ENCODE assay signal across 9 cellular contexts in genomic region chr3:177057768-177058167, GRCh38.
DNase-seq lines count a peak whose midpoint lies in the region; ATAC-seq, FAIRE-seq and TF ChIP-seq lines count a peak whose summit lies in the region.
"Had no signal": no experiment of that assay in that cellular context is flagged by ENCODE, and none has a peak within 500 bp of the region (broad histone marks: within the 10 kb centered on the region; RNA-seq: fewer than 3 reads in every experiment).

No MANE protein-coding gene starts in this region.

- intact Hi-C loops in naive thymus-derived CD4-positive, alpha-beta T cell (cut with micrococcal nuclease) = loop anchor here (5.0 to 10.0 kb wide), 8 partner anchors 55 to 1327 kb away; no protein-coding TSS in a partner anchor
- intact Hi-C loops in kidney (cut with DNase I) (no loop called here), Right ventricle myocardium inferior (cut with DNase I) (no loop called here)

- H3K36me3 ChIP-seq in SJCRH30 = peaks cover 31% of the 10 kb centered on the region
- H3K36me3 ChIP-seq in naive thymus-derived CD4-positive, alpha-beta T cell (ENCODE audit: control insufficient read depth in 2 of 3, insufficient read depth in 3 of 3, low read length in 3 of 3) = no peaks in the 10 kb centered on the region
- no peaks in the 10 kb centered on the region for H3K36me3 ChIP-seq in kidney (ENCODE audit: control insufficient read depth in 1 of 2, insufficient read depth in 2 of 2, low read length in 2 of 2)

- CTCF ChIA-PET in naive thymus-derived CD4-positive, alpha-beta T cell (lab: Charles Lee) = no interaction called here

- H3K9ac ChIP-seq in kidney (ENCODE audit: low read length in 2 of 2) = no peak overlapping the region

- no peak overlapping the region for H3K27ac Mint-ChIP-seq in naive thymus-derived CD4-positive, alpha-beta T cell
- H3K27ac Mint-ChIP-seq: brain had no signal

- no peaks in the 10 kb centered on the region for H3K9me3 ChIP-seq in SJCRH30 (replicated peaks)
- H3K9me3 ChIP-seq in naive thymus-derived CD4-positive, alpha-beta T cell (ENCODE audit: control insufficient read depth in 2 of 3, low read length in 3 of 3) = no peaks in the 10 kb centered on the region
- H3K9me3 ChIP-seq in kidney (ENCODE audit: control insufficient read depth in 1 of 2, low read length in 2 of 2) = no peaks in the 10 kb centered on the region

- no peak overlapping the region for H3K4me3 Mint-ChIP-seq in naive thymus-derived CD4-positive, alpha-beta T cell
- H3K4me3 Mint-ChIP-seq: brain had no signal

- H3K4me1 Mint-ChIP-seq in naive thymus-derived CD4-positive, alpha-beta T cell = peaks cover 5 to 43% (median 31%) of the 10 kb centered on the region in 7 donors

- peaks cover 0 to 4% (median 3%) of the 10 kb centered on the region in 5 donors for H3K36me3 Mint-ChIP-seq in naive thymus-derived CD4-positive, alpha-beta T cell

- no peaks in the 10 kb centered on the region for H3K9me3 Mint-ChIP-seq in naive thymus-derived CD4-positive, alpha-beta T cell
- H3K9me3 Mint-ChIP-seq: brain had no signal

- H3K27me3 Mint-ChIP-seq in naive thymus-derived CD4-positive, alpha-beta T cell = no peaks in the 10 kb centered on the region
- H3K27me3 Mint-ChIP-seq: brain had no signal

- TF ChIP-seq CTCF in kidney (IDR thresholded peaks at IDR 0.05; ENCODE audit: borderline replicate concordance, extremely low read depth, insufficient read depth) = no peak

- DNase-seq in SJCRH30 = peak; percentile 87 to 94
- DNase-seq in naive thymus-derived CD4-positive, alpha-beta T cell = peak in 7 of 9 donors; percentile 16 to 40 (median 22)
- DNase-seq in kidney = no peak
- DNase-seq in H4 (ENCODE audit: low spot score) = no peak
- DNase-seq in Right ventricle myocardium inferior (ENCODE audit: missing footprints) = no peak
- DNase-seq in NCI-H2227 treated with DMSO at 0.1 percent for 48 hours (lab: John Stamatoyannopoulos, UW) = no peak

- ATAC-seq in GM18517 (IDR thresholded peaks at IDR 0.05; ENCODE audit: unreplicated experiment) (peak; percentile 98), HG02623 (IDR thresholded peaks at IDR 0.05; ENCODE audit: unreplicated experiment) (peak; percentile 91), Right ventricle myocardium inferior (no peak)
- ATAC-seq in naive thymus-derived CD4-positive, alpha-beta T cell = peak; percentile 84

- H3K27me3 ChIP-seq in SJCRH30 = no peaks in the 10 kb centered on the region
- H3K27me3 ChIP-seq in naive thymus-derived CD4-positive, alpha-beta T cell (ENCODE audit: control insufficient read depth in 2 of 2, insufficient read depth in 2 of 2, low read length in 2 of 2) = no peaks in the 10 kb centered on the region

- H3K27ac ChIP-seq in SJCRH30 = peak overlapping the region; percentile 70
- H3K27ac ChIP-seq in naive thymus-derived CD4-positive, alpha-beta T cell (ENCODE audit: low read depth, low read length) = no peak overlapping the region
- H3K27ac ChIP-seq in kidney (ENCODE audit: low read depth in 2 of 2, low read length in 2 of 2) = no peak overlapping the region

- H3K4me3 ChIP-seq in SJCRH30 (no peak overlapping the region), kidney (ENCODE audit: low read length in 2 of 2) (no peak overlapping the region)
- H3K4me3 ChIP-seq in naive thymus-derived CD4-positive, alpha-beta T cell (ENCODE audit: low read length) = peak overlapping the region; percentile 23

- POLR2A ChIA-PET in naive thymus-derived CD4-positive, alpha-beta T cell (lab: Charles Lee) = interaction anchor here (0.7 to 1.9 kb wide), 4 partner anchors 11 to 143 kb away, joined by 3 to 7 read pairs (median 4); no protein-coding TSS in a partner anchor

- peaks cover 32% of the 10 kb centered on the region for H3K4me1 ChIP-seq in SJCRH30
- H3K4me1 ChIP-seq in naive thymus-derived CD4-positive, alpha-beta T cell (ENCODE audit: control insufficient read depth in 2 of 2, insufficient read depth in 2 of 2, low read length in 2 of 2) = peaks cover 10 to 20% of the 10 kb centered on the region in 2 donors
- H3K4me1 ChIP-seq in kidney (ENCODE audit: control insufficient read depth in 1 of 2, insufficient read depth in 1 of 2, low read depth in 1 of 2, low read length in 2 of 2) = no peaks in the 10 kb centered on the region

- FAIRE-seq in kidney (lab: Jason Lieb, UNC) = no peak

Comparison
In these comparisons a context has a peak if more than half of its experiments do, and no peak if none do; other contexts are left out.
1. DNase-seq: peak in SJCRH30 (2 of 2) and naive thymus-derived CD4-positive, alpha-beta T cell (7 of 9); none in kidney (single experiment), H4 (single experiment), Right ventricle myocardium inferior (single experiment) and NCI-H2227 treated with DMSO at 0.1 percent for 48 hours (single experiment).
2. intact Hi-C loops: an anchor here in naive thymus-derived CD4-positive, alpha-beta T cell (5.0 to 10.0 kb wide); none called in kidney and Right ventricle myocardium inferior.